8 cellular contexts compared by ENCODE assay signal in the genomic region with DNA sequence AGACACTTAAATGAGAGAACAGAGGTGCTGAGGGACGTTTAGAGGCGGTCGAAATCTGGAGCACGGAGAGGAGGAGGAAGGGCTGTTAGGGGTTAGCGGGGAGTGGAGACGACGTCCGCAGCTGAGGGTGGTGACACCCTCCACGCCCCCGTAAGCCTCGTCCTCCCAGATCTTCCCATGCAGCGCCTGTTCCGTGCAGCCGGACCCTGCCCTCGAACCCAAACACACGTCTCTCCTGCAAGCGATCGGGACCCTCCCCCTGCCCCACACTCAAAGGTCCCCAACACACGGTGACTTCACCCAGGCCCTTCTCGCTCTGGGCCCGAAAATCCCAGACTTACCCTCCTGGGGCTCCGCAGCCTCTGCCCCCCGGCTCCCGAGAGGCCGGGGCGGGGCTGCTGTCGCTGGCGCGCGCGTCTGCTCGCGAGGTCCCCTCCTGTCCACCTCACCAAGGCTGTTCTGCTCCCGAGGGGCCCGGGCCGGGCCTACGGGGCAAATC. TPM values are rescaled to one million over a fixed set of nuclear protein-coding genes. Genes with fewer than 3 reads are reported as not detected.
DNase-seq lines count a peak whose midpoint lies in the region; FAIRE-seq and TF ChIP-seq lines count a peak whose summit lies in the region.
"Not testable (repeated sequence)": the region's sequence is repeated elsewhere in the genome, so short reads cannot be mapped to it uniquely, and the experiment has no call there.

No MANE protein-coding gene starts in this region.

- H3K79me2 ChIP-seq in keratinocyte (ENCODE audit: control insufficient read depth, insufficient read depth, low read length) = peaks cover 31% of the 10 kb centered on the region

- peak overlapping the region; percentile 83 for H3K27ac ChIP-seq in CD4-positive, alpha-beta memory T cell (ENCODE audit: low read depth, low read length)
- H3K27ac ChIP-seq in HUES48 (ENCODE audit: low read depth, low read length) = peak overlapping the region; percentile 85
- not testable (repeated sequence) for H3K27ac ChIP-seq in SK-N-MC
- peak overlapping the region; percentile 69 for H3K27ac ChIP-seq in keratinocyte (ENCODE audit: control insufficient read depth, insufficient read depth, low read length)
- peak overlapping the region; percentile 85 for H3K27ac ChIP-seq in neutrophil
- peak overlapping the region; percentile 67 for H3K27ac ChIP-seq in stomach smooth muscle (ENCODE audit: low read length)

- peaks cover 23 to 38% of the 10 kb centered on the region in 2 donors for H3K36me3 Mint-ChIP-seq in CD4-positive, alpha-beta memory T cell
- peaks cover 36% of the 10 kb centered on the region for H3K36me3 Mint-ChIP-seq in activated naive CD4-positive, alpha-beta T cell treated with anti-CD3 and anti-CD28 coated beads, Interleukin-2, amount 10 ng/mL, durations not matched to agents 7 days and 5 days

- dilution Hi-C loops in keratinocyte (cut with MboI; ENCODE audit: extremely low pct_ligation_motif_present, low sequenced_read_pairs) = not testable (repeated sequence)

- peak overlapping the region; percentile 57 to 74 for H3K4me3 ChIP-seq in CD4-positive, alpha-beta memory T cell (ENCODE audit: low read length in 2 of 2)
- H3K4me3 ChIP-seq in HUES48 (ENCODE audit: low read depth, low read length) (peak overlapping the region; percentile 99), SK-N-MC (peak overlapping the region; percentile 91), endocrine pancreas (ENCODE audit: control insufficient read depth, insufficient read depth, low read length) (peak overlapping the region; percentile 69), keratinocyte (ENCODE audit: control insufficient read depth in 2 of 3, extremely low read depth in 1 of 3, insufficient read depth in 2 of 3, low read depth in 1 of 3, low read length in 3 of 3) (peak overlapping the region; percentile 76 to 92 (median 84)), neutrophil (ENCODE audit: low read depth in 1 of 2, low read length in 1 of 2) (peak overlapping the region; percentile 68 to 86), stomach smooth muscle (ENCODE audit: low read length in 2 of 2) (peak overlapping the region; percentile 84 to 86)

- TF ChIP-seq CTCF in keratinocyte (optimal IDR thresholded peaks at IDR 0.05 in 1 of 3, IDR thresholded peaks at IDR 0.05 in 1 of 3, conservative IDR thresholded peaks at IDR 0.05 in 1 of 3; ENCODE audit: extremely low read depth in 1 of 3, insufficient read depth in 2 of 3, low read length in 3 of 3); neutrophil (IDR thresholded peaks at IDR 0.05): not testable (repeated sequence)

- H3K27ac Mint-ChIP-seq in CD4-positive, alpha-beta memory T cell = peak overlapping the region; percentile 87 to 97 (median 91)
- H3K27ac Mint-ChIP-seq in activated naive CD4-positive, alpha-beta T cell treated with anti-CD3 and anti-CD28 coated beads, Interleukin-2, amount 10 ng/mL, durations not matched to agents 7 days and 5 days = peak overlapping the region; percentile 86

- peak overlapping the region; percentile 90 to 99 (median 96) for H3K4me3 Mint-ChIP-seq in CD4-positive, alpha-beta memory T cell
- H3K4me3 Mint-ChIP-seq in activated naive CD4-positive, alpha-beta T cell treated with anti-CD3 and anti-CD28 coated beads, Interleukin-2, amount 10 ng/mL, durations not matched to agents 7 days and 5 days = peak overlapping the region; percentile 90

- CTCF ChIA-PET in CD4-positive, alpha-beta memory T cell (lab: Charles Lee; ENCODE audit: partially characterized antibody) = interaction anchor here (1.1 kb wide), 1 partner anchor 235 kb away, joined by 3 read pairs; no protein-coding TSS in a partner anchor
- CTCF ChIA-PET in activated naive CD4-positive, alpha-beta T cell treated with anti-CD3 and anti-CD28 coated beads, Interleukin-2, amount 10 ng/mL, durations not matched to agents 7 days and 5 days (lab: Charles Lee) = not testable (repeated sequence)

- H3K4me1 ChIP-seq in CD4-positive, alpha-beta memory T cell (ENCODE audit: insufficient read depth, low read length) = peaks cover 19% of the 10 kb centered on the region
- H3K4me1 ChIP-seq in HUES48 (ENCODE audit: control insufficient read depth, insufficient read depth, low read length); endocrine pancreas (ENCODE audit: control insufficient read depth, insufficient read depth, low read length); keratinocyte (ENCODE audit: control insufficient read depth, extremely low read depth, insufficient read depth, low read length): not testable (repeated sequence)
- H3K4me1 ChIP-seq in neutrophil (ENCODE audit: control insufficient read depth in 1 of 2, insufficient read depth in 1 of 2, low read depth in 1 of 2, low read length in 1 of 2) = peaks cover 16 to 20% of the 10 kb centered on the region in 2 experiments
- peaks cover 11% of the 10 kb centered on the region for H3K4me1 ChIP-seq in stomach smooth muscle (ENCODE audit: control insufficient read depth, insufficient read depth, low read length)

- intact Hi-C loops in CD4-positive, alpha-beta memory T cell (cut with micrococcal nuclease) = loop anchor here (5.0 kb wide), 1 partner anchor 40 kb away; a partner anchor contains a TSS

- H3K4me1 Mint-ChIP-seq in CD4-positive, alpha-beta memory T cell = peaks cover 20 to 44% (median 34%) of the 10 kb centered on the region in 4 donors
- H3K4me1 Mint-ChIP-seq in activated naive CD4-positive, alpha-beta T cell treated with anti-CD3 and anti-CD28 coated beads, Interleukin-2, amount 10 ng/mL, durations not matched to agents 7 days and 5 days = peaks cover 28% of the 10 kb centered on the region

- H4K20me1 ChIP-seq in keratinocyte (ENCODE audit: control insufficient read depth, extremely low read depth, insufficient read depth, low read length) = not testable (repeated sequence)

- FAIRE-seq in keratinocyte (lab: Jason Lieb, UNC) = not testable (repeated sequence)

- H3K9me1 ChIP-seq in keratinocyte (ENCODE audit: control insufficient read depth, extremely low read depth, insufficient read depth, low read length) = not testable (repeated sequence)

- POLR2A ChIA-PET in CD4-positive, alpha-beta memory T cell (lab: Charles Lee; ENCODE audit: partially characterized antibody) = not testable (repeated sequence)

- peak overlapping the region; percentile 78 for H3K4me2 ChIP-seq in keratinocyte (ENCODE audit: control insufficient read depth, extremely low read depth, insufficient read depth, low read depth, low read length)

- H3K9me3 Mint-ChIP-seq in CD4-positive, alpha-beta memory T cell; activated naive CD4-positive, alpha-beta T cell treated with anti-CD3 and anti-CD28 coated beads, Interleukin-2, amount 10 ng/mL, durations not matched to agents 7 days and 5 days: not testable (repeated sequence)

- H3K27me3 ChIP-seq in CD4-positive, alpha-beta memory T cell (ENCODE audit: insufficient read depth, low read length); HUES48 (ENCODE audit: control insufficient read depth, insufficient read depth, low read length); endocrine pancreas (ENCODE audit: control insufficient read depth, insufficient read depth, low read length); keratinocyte (ENCODE audit: control insufficient read depth, extremely low read depth, insufficient read depth, low read length); neutrophil; stomach smooth muscle (ENCODE audit: control insufficient read depth in 1 of 2, insufficient read depth in 2 of 2, low read length in 2 of 2): not testable (repeated sequence)

- not testable (repeated sequence) for H3K9me3 ChIP-seq in CD4-positive, alpha-beta memory T cell (ENCODE audit: control insufficient read depth in 1 of 2, low read length in 2 of 2); HUES48 (ENCODE audit: control insufficient read depth, insufficient read depth, low read length); SK-N-MC (ENCODE audit: low read depth, low read length); endocrine pancreas (ENCODE audit: control insufficient read depth, low read length); keratinocyte (ENCODE audit: control insufficient read depth, low read depth, low read length); neutrophil; stomach smooth muscle (ENCODE audit: control insufficient read depth in 2 of 2, low read length in 2 of 2)

- not testable (repeated sequence) for H3K27me3 Mint-ChIP-seq in CD4-positive, alpha-beta memory T cell; activated naive CD4-positive, alpha-beta T cell treated with anti-CD3 and anti-CD28 coated beads, Interleukin-2, amount 10 ng/mL, durations not matched to agents 7 days and 5 days

- H3K9ac ChIP-seq in HUES48 (ENCODE audit: low read depth, low read length) (peak overlapping the region; percentile 89), SK-N-MC (ENCODE audit: insufficient read length) (peak overlapping the region; percentile 92), endocrine pancreas (ENCODE audit: control insufficient read depth, insufficient read depth, low read length) (peak overlapping the region; percentile 88), keratinocyte (ENCODE audit: control insufficient read depth, extremely low read depth, insufficient read depth, low read length) (peak overlapping the region; percentile 83), stomach smooth muscle (ENCODE audit: low read length in 2 of 2) (peak overlapping the region; percentile 79 to 82)

- DNase-seq in CD4-positive, alpha-beta memory T cell = peak in 2 of 5 donors; percentile 1 to 4
- not testable (repeated sequence) for DNase-seq in SK-N-MC (ENCODE audit: low read depth, low spot score); keratinocyte (ENCODE audit: low read depth, low spot score)
- DNase-seq in activated naive CD4-positive, alpha-beta T cell treated with anti-CD3 and anti-CD28 coated beads, Interleukin-2, amount 10 ng/mL, durations not matched to agents 7 days and 5 days = peak; percentile 41

- H3K36me3 ChIP-seq in CD4-positive, alpha-beta memory T cell (ENCODE audit: insufficient read depth, low read length); endocrine pancreas (ENCODE audit: control insufficient read depth, insufficient read depth, low read length); keratinocyte (ENCODE audit: control insufficient read depth in 2 of 2, extremely low read depth in 1 of 2, insufficient read depth in 2 of 2, low read length in 2 of 2); stomach smooth muscle (ENCODE audit: control insufficient read depth in 2 of 2, insufficient read depth in 2 of 2, low read length in 2 of 2): not testable (repeated sequence)
- H3K36me3 ChIP-seq in HUES48 (ENCODE audit: control insufficient read depth, insufficient read depth, low read length) = peaks cover 33% of the 10 kb centered on the region
- H3K36me3 ChIP-seq in SK-N-MC (ENCODE audit: insufficient read depth, low read length) = peaks cover 28% of the 10 kb centered on the region
- peaks cover 27% of the 10 kb centered on the region for H3K36me3 ChIP-seq in neutrophil

- peak overlapping the region; percentile 19 for H2AFZ ChIP-seq in keratinocyte (ENCODE audit: control insufficient read depth, low read length)

RNA-seq across cellular contexts. Expression of a gene that starts 35.2 kb away (rescaled TPM):
- under 1 TPM in 1 of 2 experiments, not detected in 1; 0.29 TPM for total RNA-seq in CD4-positive, alpha-beta memory T cell
- under 1 TPM in 1 of 2 donors, not detected in 1; 0.56 TPM for polyA plus RNA-seq in CD4-positive, alpha-beta memory T cell
- 0.04 TPM in 1 of 3 replicates, not detected in the others for polyA plus RNA-seq in keratinocyte
- not detected for polyA plus RNA-seq in keratinocyte (2011; ENCODE audit: low read depth)
- not detected in 2 replicates for polyA plus RNA-seq in keratinocyte (2011; cell fraction: cytosol; rRNA removed)
- polyA plus RNA-seq in keratinocyte (2011; cell fraction: nucleus; rRNA removed) = 0.06 TPM in 1 of 2 replicates, not detected in the other
- polyA plus RNA-seq in keratinocyte (2012; ENCODE audit: low replicate concordance) = 0.38 and 0.78 TPM in 2 replicates
- polyA minus RNA-seq in keratinocyte = not detected in 3 replicates
- polyA minus RNA-seq in keratinocyte (2011; cell fraction: cytosol; rRNA and poly(A)+ RNA removed) = not detected
- polyA minus RNA-seq in keratinocyte (2011; cell fraction: nucleus; rRNA and poly(A)+ RNA removed) = not detected in 2 replicates

RNA-seq across cellular contexts. Expression of a gene that starts 41.2 kb away (rescaled TPM):
- 10 to 100 TPM; 82.3 to 85.3 TPM for total RNA-seq in CD4-positive, alpha-beta memory T cell
- polyA plus RNA-seq in CD4-positive, alpha-beta memory T cell = 10 to 100 TPM in 1 of 2 donors, 1 to 10 TPM in 1; 4.2 to 27.3 TPM
- 4.1 to 14.6 TPM (median 6.7 TPM) in 3 replicates for polyA plus RNA-seq in keratinocyte
- 22.6 TPM for polyA plus RNA-seq in keratinocyte (2011; ENCODE audit: low read depth)
- 8.1 and 9.7 TPM in 2 replicates for polyA plus RNA-seq in keratinocyte (2011; cell fraction: cytosol; rRNA removed)
- polyA plus RNA-seq in keratinocyte (2011; cell fraction: nucleus; rRNA removed) = 47.7 and 55.1 TPM in 2 replicates
- 20.2 and 23.7 TPM in 2 replicates for polyA plus RNA-seq in keratinocyte (2012; ENCODE audit: low replicate concordance)
- polyA minus RNA-seq in keratinocyte = 12.2 to 164 TPM (median 24.3 TPM) in 3 replicates
- polyA minus RNA-seq in keratinocyte (2011; cell fraction: cytosol; rRNA and poly(A)+ RNA removed) = 9.0 TPM
- 16.2 and 35.7 TPM in 2 replicates for polyA minus RNA-seq in keratinocyte (2011; cell fraction: nucleus; rRNA and poly(A)+ RNA removed)
